Comparison of ENCODE assay signal across 16 cellular contexts in the genomic region with DNA sequence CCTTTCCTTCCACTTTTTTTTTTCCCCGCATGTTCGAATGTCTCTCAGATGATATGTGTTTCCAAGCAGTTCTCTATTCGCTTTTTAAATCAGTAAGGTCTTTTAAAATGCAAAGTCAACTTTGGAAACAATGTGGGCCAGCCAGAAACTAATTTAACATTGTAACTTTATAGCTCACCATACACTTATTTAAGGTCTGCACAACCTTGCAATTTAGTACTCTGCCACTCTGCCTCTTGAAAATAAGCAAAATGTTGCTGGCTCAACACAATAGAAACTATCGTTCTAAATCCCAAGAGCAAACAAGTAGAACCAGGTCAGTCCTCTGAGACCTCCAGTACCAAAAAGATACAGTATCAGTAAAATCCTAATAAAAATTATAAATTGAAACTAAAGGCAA.
DNase-seq lines count a peak whose midpoint lies in the region; ATAC-seq, FAIRE-seq and TF ChIP-seq lines count a peak whose summit lies in the region.
"Had no signal": no experiment of that assay in that cellular context is flagged by ENCODE, and none has a peak within 500 bp of the region (broad histone marks: within the 10 kb centered on the region; RNA-seq: fewer than 3 reads in every experiment).

No MANE protein-coding gene starts in this region.

- H3K4me2 ChIP-seq in neural progenitor cell: peak overlapping the region; percentile 46

- H4K20me1 ChIP-seq in neural progenitor cell (ENCODE audit: low read depth): peaks cover 41% of the 10 kb centered on the region

- intact Hi-C loops in left ventricle myocardium inferior (cut with micrococcal nuclease): no loop called here
- intact Hi-C loops in right cardiac atrium (cut with DNase I): no loop called here
- intact Hi-C loops in left colon (cut with DNase I, micrococcal nuclease): no loop called here

- H3K9ac ChIP-seq in neural progenitor cell: no peak overlapping the region

- no peak for TF ChIP-seq CTCF in left ventricle myocardium inferior (IDR thresholded peaks at IDR 0.05; ENCODE audit: borderline replicate concordance)
- no peak for TF ChIP-seq CTCF in brain (conservative IDR thresholded peaks at IDR 0.05)
- TF ChIP-seq CTCF in neural progenitor cell (IDR thresholded peaks at IDR 0.05): no peak
- TF ChIP-seq CTCF in type B pancreatic cell (conservative IDR thresholded peaks at IDR 0.05): no peak

- H3F3A ChIP-seq in neural progenitor cell (ENCODE audit: low read depth): peaks cover 13% of the 10 kb centered on the region

- H3K36me3 ChIP-seq in left ventricle myocardium inferior: no peaks in the 10 kb centered on the region
- H3K36me3 ChIP-seq in neural progenitor cell: no peaks in the 10 kb centered on the region
- H3K36me3 ChIP-seq: colonic mucosa, prostate gland had no signal

- no peaks in the 10 kb centered on the region for H3K36me3 Mint-ChIP-seq in brain
- no peaks in the 10 kb centered on the region for H3K36me3 Mint-ChIP-seq in neural progenitor cell
- no peaks in the 10 kb centered on the region for H3K36me3 Mint-ChIP-seq in type B pancreatic cell

- no peak for FAIRE-seq in RCC 7860 (lab: Jason Lieb, UNC)

- H3K27ac Mint-ChIP-seq in brain (peak overlapping the region in 3 of 5 experiments; percentile 55 to 88 (median 83)), neural progenitor cell (no peak overlapping the region), type B pancreatic cell (peak overlapping the region; percentile 7)

- H3K4me1 Mint-ChIP-seq in brain (peaks cover 88% of the 10 kb centered on the region), neural progenitor cell (peaks cover 45% of the 10 kb centered on the region), type B pancreatic cell (ENCODE audit: unreplicated experiment) (peaks cover 61% of the 10 kb centered on the region)

- no peak overlapping the region for H3K4me3 ChIP-seq in left ventricle myocardium inferior
- H3K4me3 ChIP-seq in right cardiac atrium (ENCODE audit: low read length): no peak overlapping the region
- no peak overlapping the region for H3K4me3 ChIP-seq in neural progenitor cell
- H3K4me3 ChIP-seq: colonic mucosa, prostate gland had no signal

- no peaks in the 10 kb centered on the region for H3K27me3 Mint-ChIP-seq in brain
- peaks cover 2% of the 10 kb centered on the region for H3K27me3 Mint-ChIP-seq in neural progenitor cell (ENCODE audit: insufficient read depth, low read depth)
- H3K27me3 Mint-ChIP-seq in type B pancreatic cell: no peaks in the 10 kb centered on the region

- DNase-seq in left ventricle myocardium inferior: no peak
- no peak for DNase-seq in right cardiac atrium
- DNase-seq in neural progenitor cell (ENCODE audit: low spot score): no peak
- no peak for DNase-seq in type B pancreatic cell (ENCODE audit: extremely low spot score, unreplicated experiment)
- DNase-seq in left colon: no peak
- DNase-seq in RCC 7860 (ENCODE audit: low spot score): no peak
- DNase-seq: activated CD4-positive, alpha-beta T cell treated with anti-CD3 and anti-CD28 coated beads for 48 hours; activated T-cell treated with anti-CD3 and anti-CD28 coated beads, Interleukin-2, amount 50 U/mL, for 4 hours; colonic mucosa; glutamatergic neuron; NCI-H2171 treated with DMSO at 0.1 percent for 48 hours; SHP77; trophoblast cell had no signal

- H3K27ac ChIP-seq in left ventricle myocardium inferior (replicated peaks) (peak overlapping the region; percentile 31), right cardiac atrium (ENCODE audit: low read length) (no peak overlapping the region), neural progenitor cell (no peak overlapping the region)
- H3K27ac ChIP-seq: prostate gland had no signal

- 44% methylated on average over 4 of the region's 4 CpGs for WGBS in right cardiac atrium

- H3K79me2 ChIP-seq in neural progenitor cell (ENCODE audit: low read depth): peaks cover 96% of the 10 kb centered on the region

- H3K9me3 Mint-ChIP-seq in brain (no peaks in the 10 kb centered on the region), neural progenitor cell (no peaks in the 10 kb centered on the region), type B pancreatic cell (no peaks in the 10 kb centered on the region)
- H3K9me3 Mint-ChIP-seq: activated T-cell treated with anti-CD3 and anti-CD28 coated beads, Interleukin-2, amount 50 U/mL, for 4 hours had no signal

- H3K4me3 Mint-ChIP-seq in brain (peak overlapping the region in 2 of 5 experiments; percentile 6 to 54), neural progenitor cell (no peak overlapping the region), type B pancreatic cell (no peak overlapping the region)
- H3K4me3 Mint-ChIP-seq: activated T-cell treated with anti-CD3 and anti-CD28 coated beads, Interleukin-2, amount 50 U/mL, for 4 hours had no signal

- no peak for ATAC-seq in right cardiac atrium
- ATAC-seq in left colon: no peak
- ATAC-seq in GM21367 (IDR thresholded peaks at IDR 0.05; ENCODE audit: unreplicated experiment): no peak
- ATAC-seq: activated T-cell treated with anti-CD3 and anti-CD28 coated beads, Interleukin-2, amount 50 U/mL, for 4 hours had no signal

- H3K27me3 ChIP-seq in left ventricle myocardium inferior (ENCODE audit: low read depth): no peaks in the 10 kb centered on the region
- H3K27me3 ChIP-seq in right cardiac atrium (ENCODE audit: control insufficient read depth, insufficient read depth): no peaks in the 10 kb centered on the region
- H3K27me3 ChIP-seq in neural progenitor cell: no peaks in the 10 kb centered on the region
- H3K27me3 ChIP-seq: colonic mucosa had no signal

- H3K9me3 ChIP-seq in left ventricle myocardium inferior (replicated peaks) (no peaks in the 10 kb centered on the region), right cardiac atrium (ENCODE audit: control insufficient read depth, low read length) (no peaks in the 10 kb centered on the region), neural progenitor cell (ENCODE audit: low read depth) (no peaks in the 10 kb centered on the region)
- H3K9me3 ChIP-seq: colonic mucosa, prostate gland had no signal

- H3K4me1 ChIP-seq in left ventricle myocardium inferior: peaks cover 63% of the 10 kb centered on the region
- peaks cover 3% of the 10 kb centered on the region for H3K4me1 ChIP-seq in right cardiac atrium (ENCODE audit: control insufficient read depth, insufficient read depth, low read length)
- peaks cover 40% of the 10 kb centered on the region for H3K4me1 ChIP-seq in neural progenitor cell
- H3K4me1 ChIP-seq: prostate gland had no signal

- no peak overlapping the region for H2AFZ ChIP-seq in neural progenitor cell (replicated peaks)
